ENCODE assay signal across 8 cellular contexts in genomic region chr17:80866050-80866793, GRCh38.
DNase-seq lines count a peak whose midpoint lies in the region; ATAC-seq and TF ChIP-seq lines count a peak whose summit lies in the region.

No MANE protein-coding gene starts in this region.

- no peaks in the 10 kb centered on the region for H3K79me2 ChIP-seq in mesendoderm (ENCODE audit: control insufficient read depth, insufficient read depth, low read length)

- ATAC-seq in GM21528 (IDR thresholded peaks at IDR 0.05; ENCODE audit: low FRiP score, unreplicated experiment): no peak

- no peaks in the 10 kb centered on the region for H3K79me1 ChIP-seq in mesendoderm (ENCODE audit: low read length)

- H3K4me2 ChIP-seq in mesendoderm (ENCODE audit: low read length): no peak overlapping the region

- H3K9me3 ChIP-seq in HAP-1: no peaks in the 10 kb centered on the region
- H3K9me3 ChIP-seq in effector memory CD4-positive, alpha-beta T cell (ENCODE audit: control insufficient read depth, low read length): no peaks in the 10 kb centered on the region

- no peak overlapping the region for H3K56ac ChIP-seq in mesendoderm (ENCODE audit: low read length)

- H2BK5ac ChIP-seq in mesendoderm (ENCODE audit: low read length): no peak overlapping the region

- H3K36me3 ChIP-seq in HAP-1 (replicated peaks): no peaks in the 10 kb centered on the region
- H3K36me3 ChIP-seq in effector memory CD4-positive, alpha-beta T cell (ENCODE audit: control insufficient read depth, insufficient read depth, low read length): no peaks in the 10 kb centered on the region
- H3K36me3 ChIP-seq in mesendoderm (ENCODE audit: control insufficient read depth, insufficient read depth, low read length): no peaks in the 10 kb centered on the region

- peak; percentile 81 for TF ChIP-seq CTCF in AG09309 (IDR thresholded peaks at IDR 0.05; ENCODE audit: control insufficient read depth, insufficient read depth, low read depth, low read length, missing control alignments)

- no peak overlapping the region for H2BK15ac ChIP-seq in mesendoderm (replicated peaks; ENCODE audit: low read depth)

- H3K4ac ChIP-seq in mesendoderm (ENCODE audit: low read depth, low read length): no peak overlapping the region

- no peak overlapping the region for H4K8ac ChIP-seq in mesendoderm (ENCODE audit: low read depth, low read length)

- in situ Hi-C loops in HAP-1 (cut with MboI; ENCODE audit: low sequenced_read_pairs): no loop called here

- WGBS in mesendoderm (ENCODE audit: extremely low coverage, insufficient coverage, low lambda C conversion rate): no CpG with 5 or more reads among the region's 8 CpGs

- H3K9ac ChIP-seq in mesendoderm (ENCODE audit: low read length): no peak overlapping the region

- H3K4me3 ChIP-seq in AG09309 (ENCODE audit: control insufficient read depth, low read depth, low read length) (no peak overlapping the region), HAP-1 (no peak overlapping the region), mesendoderm (ENCODE audit: low read length) (no peak overlapping the region)
- H3K4me3 ChIP-seq in effector memory CD4-positive, alpha-beta T cell (ENCODE audit: insufficient read depth, low read depth, low read length, poor library complexity, severe bottlenecking): no peak overlapping the region

- no peak overlapping the region for H3K27ac ChIP-seq in effector memory CD4-positive, alpha-beta T cell (ENCODE audit: insufficient read depth, low read length, poor library complexity, severe bottlenecking)
- H3K27ac ChIP-seq in mesendoderm (ENCODE audit: low read depth, low read length): no peak overlapping the region

- no peak overlapping the region for H2BK120ac ChIP-seq in mesendoderm (ENCODE audit: low read depth, low read length)

- no peak overlapping the region for H3K23ac ChIP-seq in mesendoderm (ENCODE audit: low read length)

- H4K5ac ChIP-seq in mesendoderm (ENCODE audit: low read length): no peak overlapping the region

- H3K4me1 ChIP-seq in HAP-1 (no peaks in the 10 kb centered on the region), mesendoderm (ENCODE audit: control insufficient read depth, low read depth, low read length) (no peaks in the 10 kb centered on the region)
- peaks cover 10% of the 10 kb centered on the region for H3K4me1 ChIP-seq in effector memory CD4-positive, alpha-beta T cell (ENCODE audit: control insufficient read depth, insufficient read depth, low read length, poor library complexity, severe bottlenecking)

- no peaks in the 10 kb centered on the region for H3K27me3 ChIP-seq in HAP-1 (ENCODE audit: low read depth)
- no peaks in the 10 kb centered on the region for H3K27me3 ChIP-seq in effector memory CD4-positive, alpha-beta T cell (replicated peaks; ENCODE audit: control insufficient read depth, insufficient read depth, low read length, poor library complexity, severe bottlenecking)
- H3K27me3 ChIP-seq in mesendoderm (ENCODE audit: insufficient read depth, low read length, poor library complexity): no peaks in the 10 kb centered on the region

- DNase-seq in AG09309 (ENCODE audit: low read depth) (no peak), HAP-1 (ENCODE audit: low spot score in 2 of 2) (peak; percentile 50 to 82), NCI-H748 treated with DMSO at 0.1 percent for 48 hours (lab: John Stamatoyannopoulos, UW) (peak; percentile 24), mesendoderm (peak; percentile 62)
- peak; percentile 83 to 87 for DNase-seq in activated CD4-positive, alpha-beta T cell treated with anti-CD3 and anti-CD28 coated beads, Interleukin-2, amount 50 U/mL, for 48 hours
- peak; percentile 20 to 42 (median 42) for DNase-seq in effector memory CD4-positive, alpha-beta T cell
- peak; percentile 58 for DNase-seq in stimulated activated CD8-positive, alpha-beta memory T cell treated with anti-CD3 and anti-CD28 coated beads, Interleukin-7, amount 100 ng/mL, for 24 hours (ENCODE audit: low read depth)

- no peak overlapping the region for H2AK5ac ChIP-seq in mesendoderm (ENCODE audit: low read length)

- no peak overlapping the region for H3K18ac ChIP-seq in mesendoderm (ENCODE audit: low read length)
